1 cellular context compared by ENCODE assay signal in the genomic region with DNA sequence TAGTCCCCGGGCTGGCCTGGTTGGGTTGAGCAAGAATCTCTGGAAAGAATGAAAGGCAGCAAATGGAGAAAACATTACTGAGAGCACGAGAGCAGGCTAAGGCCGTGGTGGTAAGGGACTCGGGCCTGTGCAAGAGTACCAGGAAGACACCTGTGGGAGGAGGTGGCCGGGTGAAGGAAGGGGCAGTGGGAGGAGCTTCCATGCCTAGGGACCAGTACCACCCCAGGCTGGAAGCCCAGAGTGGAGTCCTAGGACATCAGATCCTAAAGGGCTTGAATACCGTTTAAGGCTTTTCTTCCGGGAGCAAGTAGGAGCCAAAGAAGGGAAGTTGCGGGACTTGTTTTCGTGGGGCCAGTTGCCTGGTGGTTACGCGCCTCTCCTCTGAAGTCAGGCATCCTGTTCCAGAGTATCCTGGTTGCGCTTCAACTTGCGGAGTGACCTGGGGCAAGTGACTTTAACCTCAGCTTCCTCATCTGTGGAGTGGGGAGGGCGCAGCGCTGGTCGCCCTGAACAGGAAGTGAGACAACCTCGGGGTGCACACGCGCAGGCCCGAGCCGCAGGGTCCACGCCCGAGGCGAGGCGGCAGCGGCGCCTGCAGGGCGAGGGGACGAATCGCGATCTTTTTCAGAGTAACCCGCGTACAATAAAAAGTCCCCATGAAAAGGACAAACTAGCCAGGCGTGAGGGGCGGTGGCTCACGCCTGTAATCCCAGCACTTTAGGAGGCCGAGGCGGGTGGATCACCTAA.
TF ChIP-seq lines count a peak whose summit lies in the region.

No MANE protein-coding gene starts in this region.

TF ChIP-seq in HEK293, 187 proteins besides CTCF, POLR2A, EP300 and RAD21 (continued from another document and continues in another):
- no peak for TF ChIP-seq ZNF214 (tag by site-specific recombination; IDR thresholded peaks at IDR 0.05; ENCODE audit: borderline replicate concordance)
- TF ChIP-seq PRDM6 (tag by site-specific recombination; IDR thresholded peaks at IDR 0.05), result no peak
- TF ChIP-seq EGR2 (tag by site-specific recombination; IDR thresholded peaks at IDR 0.05; ENCODE audit: low read depth), result no peak
- peak; percentile 77; the same call in 1 of the 2 replicates for TF ChIP-seq SCRT1 (tag by site-specific recombination; IDR thresholded peaks at IDR 0.05; ENCODE audit: borderline replicate concordance)
- TF ChIP-seq, protein P1, sequence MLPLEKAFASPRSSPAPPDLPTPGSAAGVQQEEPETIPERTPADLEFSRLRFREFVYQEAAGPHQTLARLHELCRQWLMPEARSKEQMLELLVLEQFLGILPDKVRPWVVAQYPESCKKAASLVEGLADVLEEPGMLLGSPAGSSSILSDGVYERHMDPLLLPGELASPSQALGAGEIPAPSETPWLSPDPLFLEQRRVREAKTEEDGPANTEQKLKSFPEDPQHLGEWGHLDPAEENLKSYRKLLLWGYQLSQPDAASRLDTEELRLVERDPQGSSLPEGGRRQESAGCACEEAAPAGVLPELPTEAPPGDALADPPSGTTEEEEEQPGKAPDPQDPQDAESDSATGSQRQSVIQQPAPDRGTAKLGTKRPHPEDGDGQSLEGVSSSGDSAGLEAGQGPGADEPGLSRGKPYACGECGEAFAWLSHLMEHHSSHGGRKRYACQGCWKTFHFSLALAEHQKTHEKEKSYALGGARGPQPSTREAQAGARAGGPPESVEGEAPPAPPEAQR (tag by site-specific recombination; IDR thresholded peaks at IDR 0.05), result no peak
- no peak for TF ChIP-seq ZNF112 (tag by site-specific recombination; IDR thresholded peaks at IDR 0.05)
- TF ChIP-seq BCL6B (tag by site-specific recombination; IDR thresholded peaks at IDR 0.05), result no peak
- TF ChIP-seq HOXA7 (CRISPR knock-in tag; IDR thresholded peaks at IDR 0.05; ENCODE audit: borderline replicate concordance), result no peak
- TF ChIP-seq ZNF280D (tag by site-specific recombination; IDR thresholded peaks at IDR 0.05), result no peak
- no peak for TF ChIP-seq ZNF837 (tag by site-specific recombination; IDR thresholded peaks at IDR 0.05)
- no peak for TF ChIP-seq ZNF114 (tag by site-specific recombination; IDR thresholded peaks at IDR 0.05)
- no peak for TF ChIP-seq ZNF24 (tag by site-specific recombination; IDR thresholded peaks at IDR 0.05)
- TF ChIP-seq ZNF211 (tag by site-specific recombination; IDR thresholded peaks at IDR 0.05; ENCODE audit: low read depth), result no peak
- TF ChIP-seq, protein P2, sequence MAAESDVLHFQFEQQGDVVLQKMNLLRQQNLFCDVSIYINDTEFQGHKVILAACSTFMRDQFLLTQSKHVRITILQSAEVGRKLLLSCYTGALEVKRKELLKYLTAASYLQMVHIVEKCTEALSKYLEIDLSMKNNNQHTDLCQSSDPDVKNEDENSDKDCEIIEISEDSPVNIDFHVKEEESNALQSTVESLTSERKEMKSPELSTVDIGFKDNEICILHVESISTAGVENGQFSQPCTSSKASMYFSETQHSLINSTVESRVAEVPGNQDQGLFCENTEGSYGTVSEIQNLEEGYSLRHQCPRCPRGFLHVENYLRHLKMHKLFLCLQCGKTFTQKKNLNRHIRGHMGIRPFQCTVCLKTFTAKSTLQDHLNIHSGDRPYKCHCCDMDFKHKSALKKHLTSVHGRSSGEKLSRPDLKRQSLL (tag by site-specific recombination; IDR thresholded peaks at IDR 0.05), result no peak
- no peak for TF ChIP-seq ZNF202 (tag by site-specific recombination; IDR thresholded peaks at IDR 0.05; ENCODE audit: borderline replicate concordance)
- TF ChIP-seq, protein P3, sequence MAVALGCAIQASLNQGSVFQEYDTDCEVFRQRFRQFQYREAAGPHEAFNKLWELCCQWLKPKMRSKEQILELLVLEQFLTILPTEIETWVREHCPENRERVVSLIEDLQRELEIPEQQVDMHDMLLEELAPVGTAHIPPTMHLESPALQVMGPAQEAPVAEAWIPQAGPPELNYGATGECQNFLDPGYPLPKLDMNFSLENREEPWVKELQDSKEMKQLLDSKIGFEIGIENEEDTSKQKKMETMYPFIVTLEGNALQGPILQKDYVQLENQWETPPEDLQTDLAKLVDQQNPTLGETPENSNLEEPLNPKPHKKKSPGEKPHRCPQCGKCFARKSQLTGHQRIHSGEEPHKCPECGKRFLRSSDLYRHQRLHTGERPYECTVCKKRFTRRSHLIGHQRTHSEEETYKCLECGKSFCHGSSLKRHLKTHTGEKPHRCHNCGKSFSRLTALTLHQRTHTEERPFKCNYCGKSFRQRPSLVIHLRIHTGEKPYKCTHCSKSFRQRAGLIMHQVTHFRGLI (tag by site-specific recombination; IDR thresholded peaks at IDR 0.05), result no peak
- TF ChIP-seq GLIS2 (tag by site-specific recombination; IDR thresholded peaks at IDR 0.05), result no peak
- TF ChIP-seq ZSCAN16 (tag by site-specific recombination; IDR thresholded peaks at IDR 0.05), result no peak
- no peak for TF ChIP-seq ZBTB1 (tag by site-specific recombination; IDR thresholded peaks at IDR 0.05)
- TF ChIP-seq ZNF16 (tag by site-specific recombination; IDR thresholded peaks at IDR 0.05; ENCODE audit: low read depth), result no peak
- TF ChIP-seq ZNF776 (tag by site-specific recombination; IDR thresholded peaks at IDR 0.05; ENCODE audit: borderline replicate concordance), result no peak
- TF ChIP-seq, protein P4, sequence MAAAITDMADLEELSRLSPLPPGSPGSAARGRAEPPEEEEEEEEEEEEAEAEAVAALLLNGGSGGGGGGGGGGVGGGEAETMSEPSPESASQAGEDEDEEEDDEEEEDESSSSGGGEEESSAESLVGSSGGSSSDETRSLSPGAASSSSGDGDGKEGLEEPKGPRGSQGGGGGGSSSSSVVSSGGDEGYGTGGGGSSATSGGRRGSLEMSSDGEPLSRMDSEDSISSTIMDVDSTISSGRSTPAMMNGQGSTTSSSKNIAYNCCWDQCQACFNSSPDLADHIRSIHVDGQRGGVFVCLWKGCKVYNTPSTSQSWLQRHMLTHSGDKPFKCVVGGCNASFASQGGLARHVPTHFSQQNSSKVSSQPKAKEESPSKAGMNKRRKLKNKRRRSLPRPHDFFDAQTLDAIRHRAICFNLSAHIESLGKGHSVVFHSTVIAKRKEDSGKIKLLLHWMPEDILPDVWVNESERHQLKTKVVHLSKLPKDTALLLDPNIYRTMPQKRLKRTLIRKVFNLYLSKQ (tag by site-specific recombination; IDR thresholded peaks at IDR 0.05; ENCODE audit: borderline replicate concordance), result no peak
- TF ChIP-seq ZNF157 (tag by site-specific recombination; IDR thresholded peaks at IDR 0.05), result no peak
- peak; percentile 87 for TF ChIP-seq ZBTB10 (tag by site-specific recombination; IDR thresholded peaks at IDR 0.05)
- no peak for TF ChIP-seq ZNF629 (tag by site-specific recombination; IDR thresholded peaks at IDR 0.05)
- TF ChIP-seq, protein P5, sequence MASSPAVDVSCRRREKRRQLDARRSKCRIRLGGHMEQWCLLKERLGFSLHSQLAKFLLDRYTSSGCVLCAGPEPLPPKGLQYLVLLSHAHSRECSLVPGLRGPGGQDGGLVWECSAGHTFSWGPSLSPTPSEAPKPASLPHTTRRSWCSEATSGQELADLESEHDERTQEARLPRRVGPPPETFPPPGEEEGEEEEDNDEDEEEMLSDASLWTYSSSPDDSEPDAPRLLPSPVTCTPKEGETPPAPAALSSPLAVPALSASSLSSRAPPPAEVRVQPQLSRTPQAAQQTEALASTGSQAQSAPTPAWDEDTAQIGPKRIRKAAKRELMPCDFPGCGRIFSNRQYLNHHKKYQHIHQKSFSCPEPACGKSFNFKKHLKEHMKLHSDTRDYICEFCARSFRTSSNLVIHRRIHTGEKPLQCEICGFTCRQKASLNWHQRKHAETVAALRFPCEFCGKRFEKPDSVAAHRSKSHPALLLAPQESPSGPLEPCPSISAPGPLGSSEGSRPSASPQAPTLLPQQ (tag by site-specific recombination; IDR thresholded peaks at IDR 0.05), result peak; percentile 34; the same call in 1 of the 2 replicates
- no peak for TF ChIP-seq ZNF223 (tag by site-specific recombination; IDR thresholded peaks at IDR 0.05)
- peak; percentile 31 for TF ChIP-seq SP3 (tag by site-specific recombination; IDR thresholded peaks at IDR 0.05)
- no peak for TF ChIP-seq TCF7L2 (IDR thresholded peaks at IDR 0.05; ENCODE audit: borderline replicate concordance, low read depth, low read length)
- TF ChIP-seq, protein P6, sequence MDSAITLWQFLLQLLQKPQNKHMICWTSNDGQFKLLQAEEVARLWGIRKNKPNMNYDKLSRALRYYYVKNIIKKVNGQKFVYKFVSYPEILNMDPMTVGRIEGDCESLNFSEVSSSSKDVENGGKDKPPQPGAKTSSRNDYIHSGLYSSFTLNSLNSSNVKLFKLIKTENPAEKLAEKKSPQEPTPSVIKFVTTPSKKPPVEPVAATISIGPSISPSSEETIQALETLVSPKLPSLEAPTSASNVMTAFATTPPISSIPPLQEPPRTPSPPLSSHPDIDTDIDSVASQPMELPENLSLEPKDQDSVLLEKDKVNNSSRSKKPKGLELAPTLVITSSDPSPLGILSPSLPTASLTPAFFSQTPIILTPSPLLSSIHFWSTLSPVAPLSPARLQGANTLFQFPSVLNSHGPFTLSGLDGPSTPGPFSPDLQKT (IDR thresholded peaks at IDR 0.05; ENCODE audit: borderline replicate concordance, low read depth, low read length), result no peak
- no peak for TF ChIP-seq ZNF391 (tag by site-specific recombination; IDR thresholded peaks at IDR 0.05; ENCODE audit: borderline replicate concordance, low read depth)
